Comparison of ENCODE assay signal across 8 cellular contexts in the genomic region with DNA sequence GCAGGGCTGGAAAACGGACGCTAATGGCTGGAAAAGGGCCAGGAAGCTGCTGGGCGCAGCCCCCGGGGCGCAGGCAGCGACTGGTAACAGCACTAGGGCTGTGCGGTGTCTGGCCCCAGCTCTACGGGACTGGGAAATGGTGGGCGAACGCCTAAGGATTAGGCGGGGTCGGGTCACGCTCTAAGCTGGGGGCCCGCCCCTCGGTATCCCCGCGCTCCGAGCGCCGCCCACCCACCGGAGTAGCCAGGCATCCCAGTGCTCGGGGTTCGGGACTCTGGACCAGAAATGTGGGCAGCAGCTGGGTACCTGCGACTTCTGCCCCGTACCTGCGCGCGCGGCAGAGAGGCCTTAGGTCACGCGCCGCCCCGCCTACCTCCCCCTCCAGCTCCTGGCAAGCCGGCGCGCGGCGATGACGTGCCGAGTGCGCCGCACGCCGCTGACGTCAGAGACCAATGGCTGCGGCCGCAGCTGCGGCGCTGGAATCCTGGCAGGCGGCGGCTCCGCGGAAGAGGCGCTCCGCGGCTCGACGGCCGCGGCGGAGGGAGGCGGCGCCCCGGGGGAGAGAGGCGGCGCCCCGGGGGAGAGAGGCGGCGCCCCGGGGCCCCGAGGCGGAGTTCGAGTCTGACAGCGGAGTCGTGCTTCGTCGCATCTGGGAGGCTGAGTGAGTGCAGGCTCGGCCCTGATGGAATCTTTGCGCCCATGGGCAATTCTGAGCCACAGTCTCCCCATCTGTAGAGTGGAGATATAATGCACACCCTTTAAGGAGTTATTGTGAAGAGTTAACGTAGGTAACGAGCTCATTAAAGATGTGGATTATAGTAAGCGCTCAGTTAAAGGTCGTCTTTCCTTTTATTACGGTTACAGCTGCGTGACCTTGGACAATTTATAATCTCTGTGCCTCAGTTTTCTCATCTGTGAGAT. TPM values are rescaled to one million over a fixed set of nuclear protein-coding genes. Genes with fewer than 3 reads are reported as not detected.
A peak's percentile ranks its signal among the peaks of the same experiment; 100 is the strongest.
DNase-seq lines count a peak whose midpoint lies in the region; ATAC-seq and TF ChIP-seq lines count a peak whose summit lies in the region.

A gene (minus strand): TSS at position 345 of the 921 bp plus-strand sequence. CDS start 2,021 bp downstream, outside the sequence.
A gene with protein sequence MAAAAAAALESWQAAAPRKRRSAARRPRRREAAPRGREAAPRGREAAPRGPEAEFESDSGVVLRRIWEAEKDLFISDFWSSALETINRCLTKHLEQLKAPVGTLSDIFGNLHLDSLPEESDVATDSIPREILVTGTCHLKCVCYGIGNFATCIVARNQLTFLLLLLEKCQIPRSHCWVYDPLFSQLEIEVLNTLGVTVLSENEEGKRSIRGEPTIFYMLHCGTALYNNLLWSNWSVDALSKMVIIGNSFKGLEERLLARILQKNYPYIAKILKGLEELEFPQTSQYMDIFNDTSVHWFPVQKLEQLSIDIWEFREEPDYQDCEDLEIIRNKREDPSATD (plus strand): TSS at position 439 of the 921 bp plus-strand sequence. CDS start 14 bp downstream, at position 453.

- H3K27ac ChIP-seq in heart right ventricle (peak within 1 kb of the TSS; percentile 6 to 97 (median 95)), upper lobe of left lung (peak within 1 kb of the TSS; percentile 95 to 98 (median 96))

- peak; percentile 93 for TF ChIP-seq POLR2A in GM10847 (IDR thresholded peaks at IDR 0.05; ENCODE audit: extremely low read depth, insufficient read length)
- peak in 3 of 4 donors; percentile 82 to 94 (median 93) for TF ChIP-seq POLR2A in upper lobe of left lung (IDR thresholded peaks at IDR 0.05)

- DNase-seq in NCI-H128 (lab: John Stamatoyannopoulos, UW; ENCODE audit: unreplicated experiment) (peak; percentile 66), T follicular helper cell (ENCODE audit: low read depth) (peak; percentile 90), adipocyte (ENCODE audit: low read depth) (peak; percentile 95), heart right ventricle (peak; percentile 85 to 91), posterior vena cava (ENCODE audit: low spot score) (peak; percentile 97), upper lobe of left lung (peak; percentile 91 to 99)

- H3K9me3 ChIP-seq in adipocyte (ENCODE audit: control insufficient read depth, low read length) = no peaks in the 10 kb centered on the region
- H3K9me3 ChIP-seq in heart right ventricle = no peaks in the 10 kb centered on the region
- no peaks in the 10 kb centered on the region for H3K9me3 ChIP-seq in upper lobe of left lung

- WGBS in heart right ventricle, 2 donors = 1% methylated on average over 82 to 83 of the region's 85 CpGs
- WGBS in upper lobe of left lung, 2 donors = 1 to 8% methylated on average over 6 to 39 of the region's 85 CpGs

- intact Hi-C loops in heart right ventricle (cut with DNase I) (loop anchor here in 3 of 10 donors (2.0 to 10.0 kb wide), 3 partner anchors 105 to 171 kb away; a partner anchor contains a TSS), posterior vena cava (cut with DNase I) (no loop called here)

- H3K4me3 ChIP-seq in adipocyte (ENCODE audit: low read length) (peak within 1 kb of the TSS; percentile 93), heart right ventricle (peak within 1 kb of the TSS; percentile 70 to 100 (median 97)), upper lobe of left lung (peak within 1 kb of the TSS; percentile 64 to 91 (median 90))

- peaks cover 26% of the 10 kb centered on the region for H3K4me1 ChIP-seq in adipocyte (ENCODE audit: control insufficient read depth, insufficient read depth, low read length)
- H3K4me1 ChIP-seq in heart right ventricle = peaks cover 0 to 66% (median 59%) of the 10 kb centered on the region in 9 donors
- H3K4me1 ChIP-seq in upper lobe of left lung = peaks cover 49 to 71% (median 56%) of the 10 kb centered on the region in 4 donors

- no peaks in the 10 kb centered on the region for H3K27me3 ChIP-seq in adipocyte (replicated peaks; ENCODE audit: control insufficient read depth, insufficient read depth, low read length)
- H3K27me3 ChIP-seq in heart right ventricle = no peaks in the 10 kb centered on the region
- H3K27me3 ChIP-seq in upper lobe of left lung = no peaks in the 10 kb centered on the region

- ATAC-seq in HG02678 (IDR thresholded peaks at IDR 0.05; ENCODE audit: unreplicated experiment) (peak; percentile 77), heart right ventricle (peak; percentile 94 to 97 (median 96)), upper lobe of left lung (ENCODE audit: low FRiP score in 2 of 2) (peak; percentile 94 to 97)

- H3K36me3 ChIP-seq in adipocyte (ENCODE audit: control insufficient read depth, insufficient read depth, low read length, severe bottlenecking) (peaks cover 13% of the 10 kb centered on the region), heart right ventricle (peaks cover 0 to 50% (median 16%) of the 10 kb centered on the region in 9 donors), upper lobe of left lung (peaks cover 5 to 22% (median 12%) of the 10 kb centered on the region in 4 donors)

- TF ChIP-seq EP300 in upper lobe of left lung (IDR thresholded peaks at IDR 0.05) = peak in 1 of 4 donors; percentile 81

- no peak for TF ChIP-seq CTCF in heart right ventricle (IDR thresholded peaks at IDR 0.05)
- peak in 3 of 6 experiments; percentile 28 to 31 (median 28) for TF ChIP-seq CTCF in upper lobe of left lung (IDR thresholded peaks at IDR 0.05)

- H3K9ac ChIP-seq in adipocyte (ENCODE audit: low read length) = peak within 1 kb of the TSS; percentile 96

RNA-seq across cellular contexts. Expression of the first gene that starts in this region (rescaled TPM):
- 10 to 100 TPM in 3 of 10 donors, 1 to 10 TPM in 7; 6.6 to 12.0 (median 9.0) TPM for total RNA-seq in heart right ventricle
- polyA plus RNA-seq in heart right ventricle = 10 to 100 TPM in 1 of 2 donors, 1 to 10 TPM in 1; 4.6 to 14.3 TPM
- 10 to 100 TPM; 19.3 to 22.1 TPM for total RNA-seq in posterior vena cava
- total RNA-seq in upper lobe of left lung = 10 to 100 TPM; 22.5 to 93.2 (median 34.2) TPM

RNA-seq across cellular contexts. Expression of the second gene that starts in this region (rescaled TPM):
- total RNA-seq in heart right ventricle = 10 to 100 TPM; 19.5 to 26.3 (median 21.2) TPM
- polyA plus RNA-seq in heart right ventricle = 10 to 100 TPM; 11.9 to 17.8 TPM
- total RNA-seq in posterior vena cava = 10 to 100 TPM; 12.5 to 17.8 TPM
- 10 to 100 TPM in 3 of 6 donors, 1 to 10 TPM in 3; 6.2 to 25.9 (median 11.3) TPM for total RNA-seq in upper lobe of left lung

Comparison
In these comparisons a context has a peak if more than half of its experiments do, and no peak if none do; other contexts are left out.
1. Peak in every context shown above with its lines: DNase-seq, ATAC-seq, H3K4me3 ChIP-seq and H3K27ac ChIP-seq.